In genomic region chr19:40663712-40664692, GRCh38 we compare ENCODE assay signal across 8 cellular contexts. TPM values are rescaled to one million over a fixed set of nuclear protein-coding genes. Genes with fewer than 3 reads are reported as not detected.
A peak's percentile ranks its signal among the peaks of the same experiment; 100 is the strongest.
DNase-seq lines count a peak whose midpoint lies in the region; ATAC-seq and TF ChIP-seq lines count a peak whose summit lies in the region.

No MANE protein-coding gene starts in this region.

- H3K4me1 Mint-ChIP-seq in activated naive CD4-positive, alpha-beta T cell treated with anti-CD3 and anti-CD28 coated beads, Interleukin-2, amount 50 U/mL, for 24 hours, result peaks cover 16% of the 10 kb centered on the region

- H3K4me1 ChIP-seq in iPS DF 6.9 (ENCODE audit: control insufficient read depth, insufficient read depth, low read length) (peaks cover 2% of the 10 kb centered on the region; the same call in 1 of the 2 replicates), spleen (peaks cover 0 to 23% (median 15%) of the 10 kb centered on the region in 6 donors)

- CTCF ChIA-PET in AG04450 (lab: Charles Lee), result interaction anchor here (0.6 to 2.9 kb wide), 20 partner anchors 10 to 481 kb away, joined by 3 to 15 read pairs (median 4); partner anchors contain the start of genes ACTMAP and EGLN2

- H3K27me3 ChIP-seq in AG04450 (ENCODE audit: control insufficient read depth, insufficient read depth, low read length), result no peaks in the 10 kb centered on the region
- H3K27me3 ChIP-seq in iPS DF 6.9 (ENCODE audit: control insufficient read depth, insufficient read depth, low read length), result no peaks in the 10 kb centered on the region
- no peaks in the 10 kb centered on the region for H3K27me3 ChIP-seq in spleen (replicated peaks in 1 of 7)

- POLR2A ChIA-PET in AG04450 (lab: Yijun Ruan, JAX), result interaction anchor here (0.5 to 2.3 kb wide), 18 partner anchors 9 to 1225 kb away, joined by 3 to 38 read pairs (median 5); partner anchors contain the start of genes ACTMAP, COQ8B, EGLN2 and ITPKC

- H3K27me3 Mint-ChIP-seq in activated naive CD4-positive, alpha-beta T cell treated with anti-CD3 and anti-CD28 coated beads, Interleukin-2, amount 50 U/mL, for 24 hours, result no peaks in the 10 kb centered on the region

- H3K9me3 Mint-ChIP-seq in activated naive CD4-positive, alpha-beta T cell treated with anti-CD3 and anti-CD28 coated beads, Interleukin-2, amount 50 U/mL, for 24 hours, result no peaks in the 10 kb centered on the region

- ATAC-seq in GM18861 (IDR thresholded peaks at IDR 0.05; ENCODE audit: unreplicated experiment) (no peak), GM21447 (IDR thresholded peaks at IDR 0.05; ENCODE audit: unreplicated experiment) (no peak)

- DNase-seq in AG04450 (ENCODE audit: low read depth, low spot score) (no peak), HUDEP-2 (lab: John Stamatoyannopoulos, UW; ENCODE audit: unreplicated experiment in 76 of 76) (peak in 41 of 76 experiments; percentile 7 to 73 (median 41)), iPS DF 6.9 (ENCODE audit: low read depth, low spot score) (no peak), spleen (peak; percentile 70), T-helper 9 cell (no peak)

- H3K4me3 ChIP-seq in AG04450 (ENCODE audit: low read depth, low read length) (peak overlapping the region; percentile 61), iPS DF 6.9 (ENCODE audit: low read length) (peak overlapping the region; percentile 68; the same call in 1 of the 2 replicates), spleen (peak overlapping the region in 7 of 8 donors; percentile 64 to 94 (median 82))

- no peak overlapping the region for H3K27ac Mint-ChIP-seq in activated naive CD4-positive, alpha-beta T cell treated with anti-CD3 and anti-CD28 coated beads, Interleukin-2, amount 50 U/mL, for 24 hours

- no peak for TF ChIP-seq POLR2A in spleen (IDR thresholded peaks at IDR 0.05)

- H3K36me3 Mint-ChIP-seq in activated naive CD4-positive, alpha-beta T cell treated with anti-CD3 and anti-CD28 coated beads, Interleukin-2, amount 50 U/mL, for 24 hours, result peaks cover 4% of the 10 kb centered on the region

- H3K27ac ChIP-seq in AG04450 (ENCODE audit: low read depth, low read length), result peak overlapping the region; percentile 91
- no peak overlapping the region for H3K27ac ChIP-seq in iPS DF 6.9 (ENCODE audit: low read length)
- H3K27ac ChIP-seq in spleen, result peak overlapping the region; percentile 68 to 94 (median 88)

- intact Hi-C loops in spleen (cut with DNase I; ENCODE audit: low total_unique reads), result loop anchor here (5.0 kb wide), 2 partner anchors 158 to 478 kb away; no protein-coding TSS in a partner anchor

- no CpG with 5 or more reads among the region's 22 CpGs for WGBS in iPS DF 6.9 (ENCODE audit: insufficient coverage, insufficient read length)
- WGBS in spleen, 5 donors, result 54 to 56% (median 55%) methylated on average over 21 to 22 of the region's 22 CpGs

- TF ChIP-seq CTCF in AG04450 (IDR thresholded peaks at IDR 0.05; ENCODE audit: low read depth, low read length) (no peak), spleen (IDR thresholded peaks at IDR 0.05 in 8 of 11, conservative IDR thresholded peaks at IDR 0.05 in 3 of 11) (no peak)

- H3K9me3 ChIP-seq in AG04450 (ENCODE audit: control insufficient read depth, insufficient read depth, low read length), result no peaks in the 10 kb centered on the region; the same call in 1 of the 2 replicates
- no peaks in the 10 kb centered on the region for H3K9me3 ChIP-seq in iPS DF 6.9 (ENCODE audit: control insufficient read depth, insufficient read depth, low read length)
- H3K9me3 ChIP-seq in spleen, result peaks cover 0 to 5% (median 2%) of the 10 kb centered on the region in 8 donors

- peak overlapping the region; percentile 80 for H3K4me3 Mint-ChIP-seq in activated naive CD4-positive, alpha-beta T cell treated with anti-CD3 and anti-CD28 coated beads, Interleukin-2, amount 50 U/mL, for 24 hours

- H3K36me3 ChIP-seq in iPS DF 6.9 (ENCODE audit: control insufficient read depth, insufficient read depth, low read length), result no peaks in the 10 kb centered on the region
- peaks cover 0 to 24% (median 6%) of the 10 kb centered on the region in 6 donors for H3K36me3 ChIP-seq in spleen

RNA-seq across cellular contexts. Expression of gene NUMBL, which starts 26.4 kb away (rescaled TPM):
- polyA plus RNA-seq in AG04450 (2011; rRNA removed), result 29.4 and 30.9 TPM in 2 replicates
- 25.0 and 30.6 TPM in 2 replicates for polyA minus RNA-seq in AG04450 (2011; rRNA and poly(A)+ RNA removed)
- total RNA-seq in spleen, result 10 to 100 TPM; 12.1 to 27.4 (median 14.8) TPM
- 10 to 100 TPM in 1 of 3 donors, 1 to 10 TPM in 2; 3.2 to 10.6 (median 3.5) TPM for polyA plus RNA-seq in spleen

RNA-seq across cellular contexts. Expression of gene COQ8B, which starts 52.7 kb away (rescaled TPM):
- polyA plus RNA-seq in AG04450 (2011; rRNA removed) (16.0 and 20.2 TPM in 2 replicates), spleen (10 to 100 TPM; 18.4 to 33.8 (median 21.1) TPM)
- 18.9 and 20.5 TPM in 2 replicates for polyA minus RNA-seq in AG04450 (2011; rRNA and poly(A)+ RNA removed)
- 10 to 100 TPM; 23.0 to 40.2 (median 32.6) TPM for total RNA-seq in spleen

RNA-seq across cellular contexts. Expression of gene ITPKC, which starts 52.9 kb away (rescaled TPM):
- polyA plus RNA-seq in AG04450 (2011; rRNA removed) (8.9 and 11.6 TPM in 2 replicates), spleen (10 to 100 TPM in 1 of 3 donors, 1 to 10 TPM in 2; 6.8 to 14.3 (median 8.6) TPM)
- polyA minus RNA-seq in AG04450 (2011; rRNA and poly(A)+ RNA removed), result 12.7 and 17.0 TPM in 2 replicates
- 10 to 100 TPM; 11.1 to 39.2 (median 18.0) TPM for total RNA-seq in spleen

Comparison
In these comparisons a context has a peak if more than half of its experiments do, and no peak if none do; other contexts are left out.
1. DNase-seq: peak in HUDEP-2 (41 of 76) and spleen (single experiment); none in AG04450 (single experiment), iPS DF 6.9 (single experiment) and T-helper 9 cell (single experiment).
2. Peak in every context shown above with its lines, with median percentiles within 50 percentile points of each other: H3K4me3 ChIP-seq.